9 cellular contexts compared by ENCODE assay signal in the genomic region with DNA sequence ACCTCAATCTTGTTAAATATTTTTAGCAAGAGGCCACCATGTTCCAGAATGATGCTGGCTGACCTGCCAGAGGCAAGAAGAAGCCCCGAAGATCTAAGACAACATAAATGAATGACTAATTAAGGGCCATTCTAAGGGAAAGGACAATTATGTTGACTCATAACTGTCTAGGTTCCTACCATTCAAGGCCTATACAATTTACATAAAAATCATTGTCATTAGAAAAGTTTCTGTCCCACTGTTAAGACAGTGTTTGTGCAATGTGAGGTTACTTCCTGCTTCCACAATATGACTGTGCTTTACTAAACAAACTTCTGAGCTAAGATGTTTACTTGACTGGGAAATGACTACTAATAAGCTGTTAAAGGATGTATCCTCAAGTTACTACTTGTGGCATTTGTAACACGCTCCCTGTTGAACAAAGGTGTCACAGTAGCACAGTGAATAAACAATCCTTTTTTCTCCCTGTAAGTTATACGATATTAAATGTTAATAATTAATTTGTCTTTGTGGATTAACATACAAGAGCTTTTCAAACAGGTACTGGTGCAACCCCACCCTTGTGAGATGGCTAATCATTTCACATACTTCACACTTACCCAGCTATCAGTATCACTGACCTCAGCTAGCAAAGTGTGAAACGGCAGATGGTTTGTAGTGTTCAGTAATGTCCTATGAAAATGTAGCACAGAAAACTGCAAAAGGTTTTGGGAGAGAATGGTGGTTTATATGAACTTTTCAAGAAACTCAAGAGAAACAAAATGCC.
DNase-seq lines count a peak whose midpoint lies in the region; ATAC-seq and TF ChIP-seq lines count a peak whose summit lies in the region.
"Had no signal": no experiment of that assay in that cellular context is flagged by ENCODE, and none has a peak within 500 bp of the region (broad histone marks: within the 10 kb centered on the region; RNA-seq: fewer than 3 reads in every experiment).

No MANE protein-coding gene starts in this region.

- H3K36me3 Mint-ChIP-seq in WTC11: no peaks in the 10 kb centered on the region

- intact Hi-C loops in heart left ventricle (cut with DNase I): no loop called here
- intact Hi-C loops in Right ventricle myocardium inferior (cut with DNase I): loop anchor here (5.0 to 10.0 kb wide), 2 partner anchors 100 to 197 kb away; partner anchors contain the start of gene EFNA5

- peaks cover 0 to 45% (median 15%) of the 10 kb centered on the region in 12 donors for H3K4me1 ChIP-seq in heart left ventricle
- H3K4me1 ChIP-seq: BLaER1 had no signal

- peak overlapping the region in 8 of 12 donors; percentile 0 to 71 (median 26) for H3K27ac ChIP-seq in heart left ventricle
- H3K27ac ChIP-seq: BLaER1 had no signal

- no peak for TF ChIP-seq POLR2A in heart left ventricle (IDR thresholded peaks at IDR 0.05)

- H3K4me3 ChIP-seq in heart left ventricle (no peak overlapping the region), epithelial cell of proximal tubule (ENCODE audit: low read depth, low read length) (no peak overlapping the region)
- H3K4me3 ChIP-seq: BLaER1 had no signal

- no peaks in the 10 kb centered on the region for H3K9me3 ChIP-seq in heart left ventricle
- H3K9me3 ChIP-seq: BLaER1 had no signal

- H3K36me3 ChIP-seq in heart left ventricle: no peaks in the 10 kb centered on the region
- H3K36me3 ChIP-seq: BLaER1 had no signal

- H3K9me3 Mint-ChIP-seq in WTC11: no peaks in the 10 kb centered on the region

- no peak overlapping the region for H3K27ac Mint-ChIP-seq in WTC11

- no peak for ATAC-seq in heart left ventricle
- no peak for ATAC-seq in Right ventricle myocardium inferior
- ATAC-seq in HG03159 (IDR thresholded peaks at IDR 0.05; ENCODE audit: unreplicated experiment): peak; percentile 52
- ATAC-seq in WTC11: no peak

- POLR2A ChIA-PET in WTC11 (lab: Charles Lee): no interaction called here

- H3K27me3 ChIP-seq in heart left ventricle: no peaks in the 10 kb centered on the region
- H3K27me3 ChIP-seq: BLaER1 had no signal

- no peak for TF ChIP-seq CTCF in heart left ventricle (IDR thresholded peaks at IDR 0.05)
- TF ChIP-seq CTCF in epithelial cell of proximal tubule (conservative IDR thresholded peaks at IDR 0.05; ENCODE audit: low read depth, low read length): no peak
- no peak for TF ChIP-seq CTCF in WTC11 (IDR thresholded peaks at IDR 0.05)

- 54 to 65% (median 61%) methylated on average over 4 of the region's 4 CpGs for whole genome bisulfite sequencing in heart left ventricle, 4 donors

- CTCF ChIA-PET in WTC11 (lab: Charles Lee): interaction anchor here (0.8 kb wide), 1 partner anchor 97 kb away, joined by 4 read pairs; no protein-coding TSS in a partner anchor

- no peak for DNase-seq in heart left ventricle
- DNase-seq in Right ventricle myocardium inferior (ENCODE audit: missing footprints): no peak
- peak; percentile 61 for DNase-seq in epithelial cell of proximal tubule (ENCODE audit: low read depth)
- no peak for DNase-seq in activated CD4-positive, alpha-beta T cell treated with anti-CD3 and anti-CD28 coated beads, Interleukin-2, amount 50 U/mL, for 4 hours
- DNase-seq in activated CD8-positive, alpha-beta memory T cell treated with anti-CD3 and anti-CD28 coated beads, Interleukin-2, amount 50 U/mL, for 48 hours: no peak
- DNase-seq in WTC11 (ENCODE audit: low spot score): no peak
- no peak for DNase-seq in NAMALWA (ENCODE audit: low spot score)

- no peaks in the 10 kb centered on the region; the same call in 1 of the 2 replicates for H3K27me3 Mint-ChIP-seq in WTC11 (ENCODE audit: low read depth)

- peaks cover 88% of the 10 kb centered on the region for H3K4me1 Mint-ChIP-seq in WTC11

- no peak overlapping the region for H3K4me3 Mint-ChIP-seq in WTC11

TF ChIP-seq in WTC11, 78 proteins besides CTCF, POLR2A, EP300 and RAD21:
- TF ChIP-seq FOXJ3 (CRISPR knock-in tag; IDR thresholded peaks at IDR 0.05; ENCODE audit: borderline replicate concordance) (no peak), ELF4 (CRISPR knock-in tag; IDR thresholded peaks at IDR 0.05; ENCODE audit: low read depth) (no peak), RORB (CRISPR knock-in tag; IDR thresholded peaks at IDR 0.05) (no peak), RELA (CRISPR knock-in tag; IDR thresholded peaks at IDR 0.05; ENCODE audit: borderline replicate concordance) (no peak), HMGA2 (CRISPR knock-in tag; IDR thresholded peaks at IDR 0.05) (no peak), ATF1 (CRISPR knock-in tag; IDR thresholded peaks at IDR 0.05) (no peak), ZSCAN18 (CRISPR knock-in tag; IDR thresholded peaks at IDR 0.05) (no peak), NR2C2 (CRISPR knock-in tag; IDR thresholded peaks at IDR 0.05) (no peak), CREB1 (CRISPR knock-in tag; IDR thresholded peaks at IDR 0.05) (no peak)
- TF ChIP-seq, protein P1, sequence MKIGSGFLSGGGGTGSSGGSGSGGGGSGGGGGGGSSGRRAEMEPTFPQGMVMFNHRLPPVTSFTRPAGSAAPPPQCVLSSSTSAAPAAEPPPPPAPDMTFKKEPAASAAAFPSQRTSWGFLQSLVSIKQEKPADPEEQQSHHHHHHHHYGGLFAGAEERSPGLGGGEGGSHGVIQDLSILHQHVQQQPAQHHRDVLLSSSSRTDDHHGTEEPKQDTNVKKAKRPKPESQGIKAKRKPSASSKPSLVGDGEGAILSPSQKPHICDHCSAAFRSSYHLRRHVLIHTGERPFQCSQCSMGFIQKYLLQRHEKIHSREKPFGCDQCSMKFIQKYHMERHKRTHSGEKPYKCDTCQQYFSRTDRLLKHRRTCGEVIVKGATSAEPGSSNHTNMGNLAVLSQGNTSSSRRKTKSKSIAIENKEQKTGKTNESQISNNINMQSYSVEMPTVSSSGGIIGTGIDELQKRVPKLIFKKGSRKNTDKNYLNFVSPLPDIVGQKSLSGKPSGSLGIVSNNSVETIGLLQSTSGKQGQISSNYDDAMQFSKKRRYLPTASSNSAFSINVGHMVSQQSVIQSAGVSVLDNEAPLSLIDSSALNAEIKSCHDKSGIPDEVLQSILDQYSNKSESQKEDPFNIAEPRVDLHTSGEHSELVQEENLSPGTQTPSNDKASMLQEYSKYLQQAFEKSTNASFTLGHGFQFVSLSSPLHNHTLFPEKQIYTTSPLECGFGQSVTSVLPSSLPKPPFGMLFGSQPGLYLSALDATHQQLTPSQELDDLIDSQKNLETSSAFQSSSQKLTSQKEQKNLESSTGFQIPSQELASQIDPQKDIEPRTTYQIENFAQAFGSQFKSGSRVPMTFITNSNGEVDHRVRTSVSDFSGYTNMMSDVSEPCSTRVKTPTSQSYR (CRISPR knock-in tag; IDR thresholded peaks at IDR 0.05): no peak
- TF ChIP-seq, protein P2, sequence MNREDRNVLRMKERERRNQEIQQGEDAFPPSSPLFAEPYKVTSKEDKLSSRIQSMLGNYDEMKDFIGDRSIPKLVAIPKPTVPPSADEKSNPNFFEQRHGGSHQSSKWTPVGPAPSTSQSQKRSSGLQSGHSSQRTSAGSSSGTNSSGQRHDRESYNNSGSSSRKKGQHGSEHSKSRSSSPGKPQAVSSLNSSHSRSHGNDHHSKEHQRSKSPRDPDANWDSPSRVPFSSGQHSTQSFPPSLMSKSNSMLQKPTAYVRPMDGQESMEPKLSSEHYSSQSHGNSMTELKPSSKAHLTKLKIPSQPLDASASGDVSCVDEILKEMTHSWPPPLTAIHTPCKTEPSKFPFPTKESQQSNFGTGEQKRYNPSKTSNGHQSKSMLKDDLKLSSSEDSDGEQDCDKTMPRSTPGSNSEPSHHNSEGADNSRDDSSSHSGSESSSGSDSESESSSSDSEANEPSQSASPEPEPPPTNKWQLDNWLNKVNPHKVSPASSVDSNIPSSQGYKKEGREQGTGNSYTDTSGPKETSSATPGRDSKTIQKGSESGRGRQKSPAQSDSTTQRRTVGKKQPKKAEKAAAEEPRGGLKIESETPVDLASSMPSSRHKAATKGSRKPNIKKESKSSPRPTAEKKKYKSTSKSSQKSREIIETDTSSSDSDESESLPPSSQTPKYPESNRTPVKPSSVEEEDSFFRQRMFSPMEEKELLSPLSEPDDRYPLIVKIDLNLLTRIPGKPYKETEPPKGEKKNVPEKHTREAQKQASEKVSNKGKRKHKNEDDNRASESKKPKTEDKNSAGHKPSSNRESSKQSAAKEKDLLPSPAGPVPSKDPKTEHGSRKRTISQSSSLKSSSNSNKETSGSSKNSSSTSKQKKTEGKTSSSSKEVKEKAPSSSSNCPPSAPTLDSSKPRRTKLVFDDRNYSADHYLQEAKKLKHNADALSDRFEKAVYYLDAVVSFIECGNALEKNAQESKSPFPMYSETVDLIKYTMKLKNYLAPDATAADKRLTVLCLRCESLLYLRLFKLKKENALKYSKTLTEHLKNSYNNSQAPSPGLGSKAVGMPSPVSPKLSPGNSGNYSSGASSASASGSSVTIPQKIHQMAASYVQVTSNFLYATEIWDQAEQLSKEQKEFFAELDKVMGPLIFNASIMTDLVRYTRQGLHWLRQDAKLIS (CRISPR knock-in tag; IDR thresholded peaks at IDR 0.05; ENCODE audit: borderline replicate concordance): no peak
TF ChIP-seq in WTC11: peak in this region for 0.
